ENCODE assay signal across 5 cellular contexts in genomic region chr6:28306363-28306762, GRCh38. TPM values are rescaled to one million over a fixed set of nuclear protein-coding genes. Genes with fewer than 3 reads are reported as not detected.
"Had no signal": no experiment of that assay in that cellular context is flagged by ENCODE, and none has a peak within 500 bp of the region (broad histone marks: within the 10 kb centered on the region; RNA-seq: fewer than 3 reads in every experiment).

No MANE protein-coding gene starts in this region.

RNA-seq across cellular contexts. Expression of gene NKAPL, which starts 47.3 kb away (rescaled TPM):
- total RNA-seq: H1, H4, H7, H9, HFFc6 had no signal
